13 cellular contexts compared by ENCODE assay signal in genomic region chr14:89226789-89227489, GRCh38.
DNase-seq lines count a peak whose midpoint lies in the region; TF ChIP-seq lines count a peak whose summit lies in the region.
"Had no signal": no experiment of that assay in that cellular context is flagged by ENCODE, and none has a peak within 500 bp of the region (broad histone marks: within the 10 kb centered on the region; RNA-seq: fewer than 3 reads in every experiment).

No MANE protein-coding gene starts in this region.

- no peak overlapping the region for H3K4me3 Mint-ChIP-seq in activated naive CD4-positive, alpha-beta T cell treated with anti-CD3 and anti-CD28 coated beads, Interleukin-2, amount 50 U/mL, for 24 hours
- H3K4me3 Mint-ChIP-seq in mesothelial cell of epicardium, result no peak overlapping the region

- DNase-seq in activated naive CD4-positive, alpha-beta T cell (lab: John Stamatoyannopoulos, UW), result no peak
- DNase-seq in caudate nucleus (lab: John Stamatoyannopoulos, UW), result peak in 1 of 61 donors; percentile 49
- DNase-seq in mesothelial cell of epicardium (ENCODE audit: low spot score in 2 of 2, unreplicated experiment in 2 of 2), result no peak
- no peak for DNase-seq in suprapubic skin (ENCODE audit: low spot score in 2 of 2)
- DNase-seq in posterior cingulate gyrus, result no peak
- DNase-seq in osteoblast (ENCODE audit: insufficient read length, low spot score, missing footprints), result no peak
- no peak for DNase-seq in DMS153 (lab: John Stamatoyannopoulos, UW)
- DNase-seq: effector CD4-positive, alpha-beta T cell; KBM-7; NCI-H1105 treated with DMSO at 0.1 percent for 48 hours; transverse colon had no signal

- TF ChIP-seq POLR2A in suprapubic skin (IDR thresholded peaks at IDR 0.05), result no peak

- peaks cover 5% of the 10 kb centered on the region for H4K20me1 ChIP-seq in osteoblast (ENCODE audit: insufficient read depth, low read length)

- TF ChIP-seq CTCF in mesothelial cell of epicardium (IDR thresholded peaks at IDR 0.05; ENCODE audit: unreplicated experiment) (no peak), suprapubic skin (IDR thresholded peaks at IDR 0.05) (no peak), osteoblast (IDR thresholded peaks at IDR 0.05; ENCODE audit: extremely low read depth, low read depth, low read length) (no peak)

- H3K27ac Mint-ChIP-seq in activated naive CD4-positive, alpha-beta T cell treated with anti-CD3 and anti-CD28 coated beads, Interleukin-2, amount 50 U/mL, for 24 hours, result peak overlapping the region; percentile 35
- H3K27ac Mint-ChIP-seq in mesothelial cell of epicardium, result peak overlapping the region; percentile 60

- H3K27me3 Mint-ChIP-seq in activated naive CD4-positive, alpha-beta T cell treated with anti-CD3 and anti-CD28 coated beads, Interleukin-2, amount 50 U/mL, for 24 hours, result no peaks in the 10 kb centered on the region
- no peaks in the 10 kb centered on the region for H3K27me3 Mint-ChIP-seq in mesothelial cell of epicardium (ENCODE audit: low read depth)

- H3K36me3 Mint-ChIP-seq in activated naive CD4-positive, alpha-beta T cell treated with anti-CD3 and anti-CD28 coated beads, Interleukin-2, amount 50 U/mL, for 24 hours, result peaks cover 4% of the 10 kb centered on the region
- peaks cover 2% of the 10 kb centered on the region for H3K36me3 Mint-ChIP-seq in mesothelial cell of epicardium

- no peaks in the 10 kb centered on the region for H3K9me3 Mint-ChIP-seq in activated naive CD4-positive, alpha-beta T cell treated with anti-CD3 and anti-CD28 coated beads, Interleukin-2, amount 50 U/mL, for 24 hours
- no peaks in the 10 kb centered on the region for H3K9me3 Mint-ChIP-seq in mesothelial cell of epicardium

- H3K4me1 ChIP-seq in suprapubic skin (peaks cover 26% of the 10 kb centered on the region), osteoblast (ENCODE audit: insufficient read depth, low read length) (peaks cover 2% of the 10 kb centered on the region)

- peaks cover 86% of the 10 kb centered on the region for H3K4me1 Mint-ChIP-seq in activated naive CD4-positive, alpha-beta T cell treated with anti-CD3 and anti-CD28 coated beads, Interleukin-2, amount 50 U/mL, for 24 hours
- peaks cover 16% of the 10 kb centered on the region for H3K4me1 Mint-ChIP-seq in mesothelial cell of epicardium

- H3K27ac ChIP-seq in caudate nucleus (ENCODE audit: low read depth, low read length), result peak overlapping the region; percentile 49
- H3K27ac ChIP-seq in suprapubic skin, result peak overlapping the region; percentile 21
- no peak overlapping the region for H3K27ac ChIP-seq in osteoblast (ENCODE audit: low read depth, low read length)
- H3K27ac ChIP-seq: SJSA1, transverse colon had no signal

- H3K9me3 ChIP-seq in suprapubic skin (no peaks in the 10 kb centered on the region), osteoblast (ENCODE audit: low read depth, low read length) (no peaks in the 10 kb centered on the region)
- H3K9me3 ChIP-seq: SJSA1, transverse colon had no signal

- TF ChIP-seq EP300 in suprapubic skin (IDR thresholded peaks at IDR 0.05), result no peak

- H3K36me3 ChIP-seq in suprapubic skin (peaks cover 4% of the 10 kb centered on the region), osteoblast (ENCODE audit: insufficient read depth, low read length) (no peaks in the 10 kb centered on the region)
- H3K36me3 ChIP-seq: SJSA1, transverse colon had no signal

- intact Hi-C loops in posterior cingulate gyrus (cut with DNase I), result no loop called here

- no peaks in the 10 kb centered on the region for H3K79me2 ChIP-seq in osteoblast (ENCODE audit: insufficient read depth, low read length)

- no peak overlapping the region for H3K4me2 ChIP-seq in osteoblast (ENCODE audit: insufficient read depth, low read length)

- no peaks in the 10 kb centered on the region for H3K27me3 ChIP-seq in suprapubic skin
- no peaks in the 10 kb centered on the region for H3K27me3 ChIP-seq in osteoblast (ENCODE audit: insufficient read depth, low read length)
- H3K27me3 ChIP-seq: SJSA1, transverse colon had no signal

- H2AFZ ChIP-seq in osteoblast (ENCODE audit: low read length), result no peak overlapping the region

- 53% methylated on average over 9 of the region's 9 CpGs for WGBS in suprapubic skin

- H3K4me3 ChIP-seq in suprapubic skin, result no peak overlapping the region
- no peak overlapping the region for H3K4me3 ChIP-seq in osteoblast (ENCODE audit: insufficient read depth, low read length)
- H3K4me3 ChIP-seq: SJSA1, transverse colon had no signal
